ENCODE assay signal across 25 cellular contexts in the genomic region with DNA sequence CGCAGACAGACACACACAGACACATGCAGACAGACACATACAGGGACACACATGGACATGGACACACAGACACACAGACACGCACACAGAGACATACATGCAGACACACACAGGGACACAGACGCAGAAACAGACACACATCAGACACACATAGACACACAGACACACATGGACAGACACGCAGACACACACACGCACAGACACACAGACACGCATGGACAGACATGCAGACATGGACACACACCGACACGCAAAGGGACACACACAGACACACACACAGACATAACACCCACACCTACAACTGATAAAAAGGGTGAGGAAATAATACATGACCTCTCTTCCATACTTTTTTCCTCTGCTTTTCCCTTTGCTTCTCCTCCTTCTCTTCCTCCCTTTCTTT. TPM values are rescaled to one million over a fixed set of nuclear protein-coding genes. Genes with fewer than 3 reads are reported as not detected.
"Had no signal": no experiment of that assay in that cellular context is flagged by ENCODE, and none has a peak within 500 bp of the region (broad histone marks: within the 10 kb centered on the region; RNA-seq: fewer than 3 reads in every experiment).

No MANE protein-coding gene starts in this region.

- H3K9me3 Mint-ChIP-seq: naive thymus-derived CD8-positive, alpha-beta T cell; neural crest cell; stimulated activated naive B cell treated with anti-CD40 and anti-IgM and Interleukin-4, amounts not matched to agents 10 μg/mL and 1 μg/mL and 100 μg/mL, for 72 hours; stimulated activated naive CD8-positive, alpha-beta T cell treated with anti-CD3 and anti-CD28 coated beads, Interleukin-15, amount 100 ng/mL, for 72 hours had no signal

- H2AFZ ChIP-seq: parathyroid adenoma had no signal

- FAIRE-seq: endometrium had no signal

- ATAC-seq: gastroesophageal sphincter; left lobe of liver; mucosa of descending colon; naive thymus-derived CD8-positive, alpha-beta T cell; sciatic nerve; stimulated activated naive B cell treated with anti-CD40 and anti-IgM and Interleukin-4, amounts not matched to agents 10 μg/mL and 1 μg/mL and 100 μg/mL, for 72 hours; stimulated activated naive CD8-positive, alpha-beta T cell treated with anti-CD3 and anti-CD28 coated beads, Interleukin-15, amount 100 ng/mL, for 72 hours had no signal

- H3K9me3 ChIP-seq: esophagus muscularis mucosa, gastroesophageal sphincter, mucosa of descending colon, prostate gland, spleen, testis, tibial nerve had no signal

- H3K36me3 Mint-ChIP-seq: naive thymus-derived CD8-positive, alpha-beta T cell; stimulated activated naive B cell treated with anti-CD40 and anti-IgM and Interleukin-4, amounts not matched to agents 10 μg/mL and 1 μg/mL and 100 μg/mL, for 72 hours had no signal

- H3K36me3 ChIP-seq: esophagus muscularis mucosa, gastroesophageal sphincter, prostate gland, spleen, tibial nerve had no signal

- DNase-seq: cortex of kidney; dorsolateral prefrontal cortex; effector CD8-positive, alpha-beta T cell; glutamatergic neuron; islet precursor cell; mammary epithelial cell; mucosa of descending colon; naive thymus-derived CD8-positive, alpha-beta T cell; nucleus accumbens; spleen; stimulated activated CD4-positive, alpha-beta T cell treated with anti-CD3 and anti-CD28 coated beads, Interleukin-2, amount 100 ng/mL, for 24 hours; stimulated activated CD4-positive, alpha-beta T cell treated with anti-CD3 and anti-CD28 coated beads, Interleukin-4, amount 100 ng/mL, for 4 hours; stimulated activated naive B cell treated with anti-CD40 and anti-IgM and Interleukin-4, amounts not matched to agents 10 μg/mL and 1 μg/mL and 100 μg/mL, for 72 hours; stimulated activated naive CD8-positive, alpha-beta T cell treated with anti-CD3 and anti-CD28 coated beads, Interleukin-15, amount 100 ng/mL, for 72 hours; testis had no signal

- H3K9ac ChIP-seq: parathyroid adenoma had no signal

- H3K27me3 ChIP-seq: dorsolateral prefrontal cortex, esophagus muscularis mucosa, testis, tibial nerve had no signal

- H3K4me3 ChIP-seq: dorsolateral prefrontal cortex, esophagus muscularis mucosa, gastroesophageal sphincter, mucosa of descending colon, prostate gland, spleen, testis, tibial nerve had no signal

- H3K4me1 ChIP-seq: esophagus muscularis mucosa, gastroesophageal sphincter, prostate gland, spleen, testis, tibial nerve had no signal

- H3K4me1 Mint-ChIP-seq: naive thymus-derived CD8-positive, alpha-beta T cell; stimulated activated naive CD8-positive, alpha-beta T cell treated with anti-CD3 and anti-CD28 coated beads, Interleukin-15, amount 100 ng/mL, for 72 hours had no signal

- H3K27ac ChIP-seq: dorsolateral prefrontal cortex, epithelial cell of prostate, esophagus muscularis mucosa, gastroesophageal sphincter, parathyroid adenoma, prostate gland, spleen, testis, tibial nerve had no signal

- H3K27ac Mint-ChIP-seq: naive thymus-derived CD8-positive, alpha-beta T cell; stimulated activated naive B cell treated with anti-CD40 and anti-IgM and Interleukin-4, amounts not matched to agents 10 μg/mL and 1 μg/mL and 100 μg/mL, for 72 hours; stimulated activated naive CD8-positive, alpha-beta T cell treated with anti-CD3 and anti-CD28 coated beads, Interleukin-15, amount 100 ng/mL, for 72 hours had no signal

- H3K4me3 Mint-ChIP-seq: naive thymus-derived CD8-positive, alpha-beta T cell; neural crest cell; stimulated activated naive B cell treated with anti-CD40 and anti-IgM and Interleukin-4, amounts not matched to agents 10 μg/mL and 1 μg/mL and 100 μg/mL, for 72 hours; stimulated activated naive CD8-positive, alpha-beta T cell treated with anti-CD3 and anti-CD28 coated beads, Interleukin-15, amount 100 ng/mL, for 72 hours had no signal

RNA-seq across cellular contexts. Expression of a gene that starts 27.4 kb away (rescaled TPM):
- total RNA-seq: naive thymus-derived CD8-positive, alpha-beta T cell had no signal
